In genomic region chr1:204578867-204579664, GRCh38 we compare ENCODE assay signal across 8 cellular contexts.
DNase-seq lines count a peak whose midpoint lies in the region; ATAC-seq and TF ChIP-seq lines count a peak whose summit lies in the region.

No MANE protein-coding gene starts in this region.

- H3K9me3 Mint-ChIP-seq in CD14-positive monocyte = peaks cover 0 to 2% (median 0%) of the 10 kb centered on the region in 7 donors

- peak overlapping the region; percentile 79 to 93 for H3K4me3 Mint-ChIP-seq in CD14-positive monocyte

- H3K27me3 ChIP-seq in fibroblast of lung (ENCODE audit: control insufficient read depth, insufficient read depth, low read length) = no peaks in the 10 kb centered on the region
- no peaks in the 10 kb centered on the region for H3K27me3 ChIP-seq in spleen (replicated peaks in 1 of 7)

- H2AFZ ChIP-seq in OCI-LY7 (ENCODE audit: low read length) (peak overlapping the region; percentile 68), fibroblast of lung (ENCODE audit: low read length) (peak overlapping the region; percentile 33)

- BruUV-seq in OCI-LY7 (replicated peaks; lab: Mats Ljungman, UMichigan) = no TSS peak

- H3K9me3 ChIP-seq in OCI-LY7 (ENCODE audit: low read length) (no peaks in the 10 kb centered on the region), fibroblast of lung (ENCODE audit: control insufficient read depth, insufficient read depth, low read depth, low read length) (no peaks in the 10 kb centered on the region), spleen (no peaks in the 10 kb centered on the region)

- DNase-seq in CD14-positive monocyte (ENCODE audit: low spot score) = no peak
- peak; percentile 68 for DNase-seq in OCI-LY7 (ENCODE audit: low spot score)
- peak in 1 of 2 donors; percentile 13 for DNase-seq in fibroblast of lung (ENCODE audit: low read depth in 2 of 2)
- peak; percentile 81 for DNase-seq in spleen
- no peak for DNase-seq in inferior parietal cortex (ENCODE audit: extremely low spot score)
- no peak for DNase-seq in SKM-1 (lab: John Stamatoyannopoulos, UW; ENCODE audit: unreplicated experiment)

- intact Hi-C loops in CD14-positive monocyte (cut with micrococcal nuclease) = no loop called here
- intact Hi-C loops in OCI-LY7 (cut with micrococcal nuclease; ENCODE audit: unreplicated experiment) = no loop called here
- intact Hi-C loops in spleen (cut with DNase I; ENCODE audit: low total_unique reads) = no loop called here

- H3K27ac ChIP-seq in OCI-LY7 (ENCODE audit: low read depth, low read length, poor library complexity, severe bottlenecking) = peak overlapping the region; percentile 77
- no peak overlapping the region for H3K27ac ChIP-seq in fibroblast of lung (ENCODE audit: insufficient read depth, low read length)
- H3K27ac ChIP-seq in spleen = peak overlapping the region; percentile 67 to 87 (median 84)

- peak overlapping the region; percentile 64 for H3K4me3 ChIP-seq in OCI-LY7 (ENCODE audit: low read depth, low read length, poor library complexity, severe bottlenecking)
- H3K4me3 ChIP-seq in fibroblast of lung (replicated peaks in 1 of 4; ENCODE audit: control extremely low read depth in 1 of 4, insufficient read depth in 1 of 4, low read depth in 3 of 4, low read length in 4 of 4) = peak overlapping the region in 1 of 4 experiments; percentile 35
- peak overlapping the region; percentile 12 to 64 (median 27) for H3K4me3 ChIP-seq in spleen

- no peaks in the 10 kb centered on the region for H3K9me2 ChIP-seq in OCI-LY7 (ENCODE audit: insufficient read depth, low read length)

- H3K79me2 ChIP-seq in OCI-LY7 (ENCODE audit: insufficient read depth, low read depth, low read length) (no peaks in the 10 kb centered on the region), fibroblast of lung (ENCODE audit: control insufficient read depth, insufficient read depth, low read length) (no peaks in the 10 kb centered on the region)

- H3K4me1 Mint-ChIP-seq in CD14-positive monocyte = peaks cover 28% of the 10 kb centered on the region

- POLR2A ChIA-PET in OCI-LY7 (lab: Charles Lee) = interaction anchor here (0.6 to 3.7 kb wide), 11 partner anchors 10 to 631 kb away, joined by 3 to 17 read pairs (median 4); no protein-coding TSS in a partner anchor

- H3K27ac Mint-ChIP-seq in CD14-positive monocyte = peak overlapping the region in 6 of 7 donors; percentile 51 to 88 (median 62)

- H3K27me3 Mint-ChIP-seq in CD14-positive monocyte (ENCODE audit: low read depth in 3 of 3) = peaks cover 0 to 3% (median 0%) of the 10 kb centered on the region in 3 donors

- ATAC-seq in GM18907 (IDR thresholded peaks at IDR 0.05; ENCODE audit: unreplicated experiment) = peak; percentile 66
- ATAC-seq in HG03039 (IDR thresholded peaks at IDR 0.05; ENCODE audit: unreplicated experiment) = peak; percentile 40

- CTCF ChIA-PET in OCI-LY7 (lab: Charles Lee; ENCODE audit: unreplicated experiment) = interaction anchor here (0.6 to 2.5 kb wide), 3 partner anchors 13 to 189 kb away, joined by 3 to 11 read pairs (median 3); no protein-coding TSS in a partner anchor

- no peaks in the 10 kb centered on the region for H4K20me1 ChIP-seq in OCI-LY7 (ENCODE audit: insufficient read depth, low read length)
- H4K20me1 ChIP-seq in fibroblast of lung (ENCODE audit: control insufficient read depth, extremely low read depth, insufficient read depth, low read length) = no peaks in the 10 kb centered on the region

- TF ChIP-seq CTCF in CD14-positive monocyte (IDR thresholded peaks at IDR 0.05) (no peak), OCI-LY7 (conservative IDR thresholded peaks at IDR 0.05; ENCODE audit: low read length) (no peak), fibroblast of lung (conservative IDR thresholded peaks at IDR 0.05 in 1 of 2, IDR thresholded peaks at IDR 0.05 in 1 of 2; ENCODE audit: low read depth in 1 of 2, low read length in 2 of 2) (no peak), spleen (IDR thresholded peaks at IDR 0.05 in 8 of 11, conservative IDR thresholded peaks at IDR 0.05 in 3 of 11) (no peak)

- 58 to 67% (median 59%) methylated on average over 17 to 18 of the region's 18 CpGs for WGBS in spleen, 5 donors

- no peak for TF ChIP-seq POLR2A in spleen (IDR thresholded peaks at IDR 0.05)

- H3K9ac ChIP-seq in fibroblast of lung (ENCODE audit: insufficient read depth, low read length) = no peak overlapping the region

- peaks cover 35 to 57% of the 10 kb centered on the region in 2 donors for H3K36me3 Mint-ChIP-seq in CD14-positive monocyte

- H3K4me2 ChIP-seq in OCI-LY7 (ENCODE audit: low read length) = peak overlapping the region; percentile 90
- peak overlapping the region; percentile 74 for H3K4me2 ChIP-seq in fibroblast of lung (ENCODE audit: extremely low read depth, insufficient read depth, low read length)

- H3K4me1 ChIP-seq in OCI-LY7 (ENCODE audit: insufficient read depth, low read length, poor library complexity, severe bottlenecking) (peaks cover 55% of the 10 kb centered on the region), fibroblast of lung (ENCODE audit: control insufficient read depth, extremely low read depth, insufficient read depth, low read length) (no peaks in the 10 kb centered on the region), spleen (peaks cover 10 to 44% (median 24%) of the 10 kb centered on the region in 6 donors)

- H3K36me3 ChIP-seq in OCI-LY7 (ENCODE audit: insufficient read depth, low read length) (no peaks in the 10 kb centered on the region), fibroblast of lung (ENCODE audit: control insufficient read depth, insufficient read depth, low read length) (no peaks in the 10 kb centered on the region), spleen (peaks cover 0 to 29% (median 0%) of the 10 kb centered on the region in 6 donors)

Comparison
In these comparisons a context has a peak if more than half of its experiments do, and no peak if none do; other contexts are left out.
1. DNase-seq: peak in OCI-LY7 (single experiment) and spleen (single experiment); none in CD14-positive monocyte (single experiment), inferior parietal cortex (single experiment) and SKM-1 (single experiment).